ENCODE assay signal across 10 cellular contexts in genomic region chr12:55899035-55899434, GRCh38. TPM values are rescaled to one million over a fixed set of nuclear protein-coding genes. Genes with fewer than 3 reads are reported as not detected.
A peak's percentile ranks its signal among the peaks of the same experiment; 100 is the strongest.
DNase-seq lines count a peak whose midpoint lies in the region; ATAC-seq and TF ChIP-seq lines count a peak whose summit lies in the region.
"Had no signal": no experiment of that assay in that cellular context is flagged by ENCODE, and none has a peak within 500 bp of the region (broad histone marks: within the 10 kb centered on the region; RNA-seq: fewer than 3 reads in every experiment).

No MANE protein-coding gene starts in this region.

- peak overlapping the region; percentile 2 for H3K27ac Mint-ChIP-seq in activated CD8-positive, alpha-beta T cell treated with anti-CD3 and anti-CD28 coated beads, Interleukin-2, amount 10 ng/mL, durations not matched to agents 7 days and 5 days
- H3K27ac Mint-ChIP-seq: natural killer cell treated with Interleukin-12 subunit alpha and Interleukin-12 subunit beta and Interleukin-15 and Interleukin-18, amount 100 ng/mL, for 72 hours had no signal

- H3K4me2 ChIP-seq in HCT116 (ENCODE audit: low read length), result no peak overlapping the region
- peak overlapping the region; percentile 8 for H3K4me2 ChIP-seq in fibroblast of lung (ENCODE audit: extremely low read depth, insufficient read depth, low read length)

- H3K36me3 ChIP-seq in HCT116 (ENCODE audit: control insufficient read depth in 1 of 2, insufficient read depth in 2 of 2, low read length in 2 of 2) (no peaks in the 10 kb centered on the region; a peak in 1 of 4 replicates), fibroblast of lung (ENCODE audit: control insufficient read depth, insufficient read depth, low read length) (peaks cover 1% of the 10 kb centered on the region)

- H3K9me3 Mint-ChIP-seq in activated CD8-positive, alpha-beta T cell treated with anti-CD3 and anti-CD28 coated beads, Interleukin-2, amount 10 ng/mL, durations not matched to agents 7 days and 5 days (ENCODE audit: insufficient read depth), result no peaks in the 10 kb centered on the region
- H3K9me3 Mint-ChIP-seq: natural killer cell treated with Interleukin-12 subunit alpha and Interleukin-12 subunit beta and Interleukin-15 and Interleukin-18, amount 100 ng/mL, for 72 hours had no signal

- POLR2A ChIA-PET in HCT116 (lab: Charles Lee), result no interaction called here
- POLR2A ChIA-PET in activated CD8-positive, alpha-beta T cell treated with anti-CD3 and anti-CD28 coated beads, Interleukin-2, amount 10 ng/mL, durations not matched to agents 7 days and 5 days (lab: Charles Lee), result interaction anchor here (0.7 kb wide), 1 partner anchor 26 kb away, joined by 3 read pairs; no protein-coding TSS in a partner anchor

- H3K9me3 ChIP-seq in HCT116 (ENCODE audit: control insufficient read depth in 1 of 2, insufficient read depth in 1 of 2, low read depth in 1 of 2, low read length in 2 of 2) (no peaks in the 10 kb centered on the region), fibroblast of lung (ENCODE audit: control insufficient read depth, insufficient read depth, low read depth, low read length) (no peaks in the 10 kb centered on the region)

- no peaks in the 10 kb centered on the region for H3K79me2 ChIP-seq in HCT116 (ENCODE audit: insufficient read depth, low read length)
- no peaks in the 10 kb centered on the region for H3K79me2 ChIP-seq in fibroblast of lung (ENCODE audit: control insufficient read depth, insufficient read depth, low read length)

- CTCF ChIA-PET in HCT116 (lab: Charles Lee), result no interaction called here
- CTCF ChIA-PET in activated CD8-positive, alpha-beta T cell treated with anti-CD3 and anti-CD28 coated beads, Interleukin-2, amount 10 ng/mL, durations not matched to agents 7 days and 5 days (lab: Charles Lee), result interaction anchor here (0.8 to 1.5 kb wide), 4 partner anchors 12 to 156 kb away, joined by 3 to 4 read pairs (median 3); partner anchors contain the start of gene ORMDL2

- DNase-seq in HCT116 (ENCODE audit: low read depth, low spot score) (no peak), fibroblast of lung (ENCODE audit: low read depth in 2 of 2) (peak; percentile 51 to 65), COLO668 (lab: John Stamatoyannopoulos, UW; ENCODE audit: unreplicated experiment) (no peak), DMS 273 (lab: John Stamatoyannopoulos, UW; ENCODE audit: unreplicated experiment) (no peak), mesenteric fat pad (ENCODE audit: low spot score) (no peak)
- no peak for DNase-seq in activated CD8-positive, alpha-beta T cell treated with anti-CD3 and anti-CD28 coated beads, Interleukin-2, amount 10 ng/mL, durations not matched to agents 7 days and 5 days
- DNase-seq in stimulated activated CD4-positive, alpha-beta T cell treated with anti-CD3 and anti-CD28 coated beads, Interleukin-2, amount 100 ng/mL, for 48 hours, result peak; percentile 11 to 19
- DNase-seq: hippocampal formation had no signal

- no peaks in the 10 kb centered on the region for H3K27me3 ChIP-seq in HCT116 (ENCODE audit: insufficient read depth, low read length)
- H3K27me3 ChIP-seq in fibroblast of lung (ENCODE audit: control insufficient read depth, insufficient read depth, low read length), result no peaks in the 10 kb centered on the region

- H3K9me2 ChIP-seq in HCT116 (ENCODE audit: insufficient read depth), result no peaks in the 10 kb centered on the region

- RAD21 ChIA-PET in HCT116 (lab: Charles Lee; ENCODE audit: low non-redundant PET in 1 of 2, low total read pairs in 2 of 2, uncharacterized antibody in 2 of 2, unreplicated experiment in 2 of 2), result no interaction called here

- ATAC-seq in HCT116, result no peak
- no peak for ATAC-seq in activated CD8-positive, alpha-beta T cell treated with anti-CD3 and anti-CD28 coated beads, Interleukin-2, amount 10 ng/mL, durations not matched to agents 7 days and 5 days
- ATAC-seq in GM19351 (IDR thresholded peaks at IDR 0.05; ENCODE audit: unreplicated experiment), result no peak
- ATAC-seq: natural killer cell treated with Interleukin-12 subunit alpha and Interleukin-12 subunit beta and Interleukin-15 and Interleukin-18, amount 100 ng/mL, for 72 hours had no signal

- no peak overlapping the region for H2AFZ ChIP-seq in HCT116 (ENCODE audit: low read depth, low read length, poor library complexity, severe bottlenecking)
- no peak overlapping the region for H2AFZ ChIP-seq in fibroblast of lung (ENCODE audit: low read length)

- H3K4me1 Mint-ChIP-seq in activated CD8-positive, alpha-beta T cell treated with anti-CD3 and anti-CD28 coated beads, Interleukin-2, amount 10 ng/mL, durations not matched to agents 7 days and 5 days (ENCODE audit: low read depth), result peaks cover 2% of the 10 kb centered on the region

- TF ChIP-seq POLR2A in HCT116 (IDR thresholded peaks at IDR 0.05; ENCODE audit: borderline replicate concordance, extremely low read depth, insufficient read depth, insufficient read length), result no peak

- TF ChIP-seq RAD21 in HCT116 (IDR thresholded peaks at IDR 0.05; ENCODE audit: low read depth), result peak; percentile 13; the same call in 1 of the 2 replicates

- H3K4me3 ChIP-seq in HCT116 (replicated peaks in 1 of 2; ENCODE audit: low read depth in 1 of 2, low read length in 2 of 2) (no peak overlapping the region), fibroblast of lung (replicated peaks in 1 of 4; ENCODE audit: control extremely low read depth in 1 of 4, insufficient read depth in 1 of 4, low read depth in 3 of 4, low read length in 4 of 4) (no peak overlapping the region)

- H3K9ac ChIP-seq in HCT116 (ENCODE audit: low read length) (no peak overlapping the region), fibroblast of lung (ENCODE audit: insufficient read depth, low read length) (no peak overlapping the region)

- TF ChIP-seq CTCF in HCT116 (IDR thresholded peaks at IDR 0.05 in 2 of 3, conservative IDR thresholded peaks at IDR 0.05 in 1 of 3; ENCODE audit: borderline replicate concordance in 1 of 3, insufficient read depth in 1 of 3, low read depth in 2 of 3, low read length in 2 of 3), result no peak
- no peak for TF ChIP-seq CTCF in fibroblast of lung (conservative IDR thresholded peaks at IDR 0.05 in 1 of 2, IDR thresholded peaks at IDR 0.05 in 1 of 2; ENCODE audit: low read depth in 1 of 2, low read length in 2 of 2)

- H3K27ac ChIP-seq in HCT116 (ENCODE audit: low read depth, low read length) (no peak overlapping the region), fibroblast of lung (ENCODE audit: insufficient read depth, low read length) (peak overlapping the region; percentile 28)

- no peak overlapping the region for H3K4me3 Mint-ChIP-seq in activated CD8-positive, alpha-beta T cell treated with anti-CD3 and anti-CD28 coated beads, Interleukin-2, amount 10 ng/mL, durations not matched to agents 7 days and 5 days
- H3K4me3 Mint-ChIP-seq: natural killer cell treated with Interleukin-12 subunit alpha and Interleukin-12 subunit beta and Interleukin-15 and Interleukin-18, amount 100 ng/mL, for 72 hours had no signal

- no TSS peak for BruUV-seq in HCT116 (replicated peaks; lab: Mats Ljungman, UMichigan)

- H3K4me1 ChIP-seq in HCT116 (ENCODE audit: control insufficient read depth in 1 of 2, insufficient read depth in 2 of 2, low read length in 2 of 2) (peaks cover 0 to 5% of the 10 kb centered on the region in 2 experiments; a peak in 3 of 4 replicates), fibroblast of lung (ENCODE audit: control insufficient read depth, extremely low read depth, insufficient read depth, low read length) (no peaks in the 10 kb centered on the region)

- no peaks in the 10 kb centered on the region for H3K27me3 Mint-ChIP-seq in activated CD8-positive, alpha-beta T cell treated with anti-CD3 and anti-CD28 coated beads, Interleukin-2, amount 10 ng/mL, durations not matched to agents 7 days and 5 days (ENCODE audit: low read depth)
- H3K27me3 Mint-ChIP-seq: natural killer cell treated with Interleukin-12 subunit alpha and Interleukin-12 subunit beta and Interleukin-15 and Interleukin-18, amount 100 ng/mL, for 72 hours had no signal

- H4K20me1 ChIP-seq in HCT116 (ENCODE audit: insufficient read depth) (no peaks in the 10 kb centered on the region), fibroblast of lung (ENCODE audit: control insufficient read depth, extremely low read depth, insufficient read depth, low read length) (no peaks in the 10 kb centered on the region)

- intact Hi-C loops in HCT116 (cut with micrococcal nuclease), result no loop called here

- H3K36me3 Mint-ChIP-seq in activated CD8-positive, alpha-beta T cell treated with anti-CD3 and anti-CD28 coated beads, Interleukin-2, amount 10 ng/mL, durations not matched to agents 7 days and 5 days (ENCODE audit: low read depth), result peaks cover 25% of the 10 kb centered on the region

TF ChIP-seq in HCT116, 20 proteins besides CTCF, POLR2A, EP300 and RAD21 (continues in another document):
- TF ChIP-seq EGR1 (IDR thresholded peaks at IDR 0.05; ENCODE audit: low read depth), result no peak

RNA-seq across cellular contexts. Expression of gene PYM1, which starts 28.7 kb away (rescaled TPM):
- total RNA-seq in HCT116 (2021; ENCODE audit: unreplicated experiment) (24.8 TPM), fibroblast of lung (28.5 and 38.6 TPM in 2 replicates), mesenteric fat pad (30.5 TPM)
- 20.4 and 25.7 TPM in 2 replicates for polyA plus RNA-seq in HCT116 (2012)
- 10 to 100 TPM; 51.6 to 52.2 TPM for total RNA-seq in activated CD8-positive, alpha-beta T cell treated with anti-CD3 and anti-CD28 coated beads, Interleukin-2, amount 10 ng/mL, durations not matched to agents 7 days and 5 days
- polyA plus RNA-seq in fibroblast of lung, result 27.8 and 29.3 TPM in 2 replicates
- 30.1 and 30.3 TPM in 2 replicates for polyA plus RNA-seq in fibroblast of lung (2012)
- 8.1 and 16.2 TPM in 2 replicates for polyA minus RNA-seq in fibroblast of lung (ENCODE audit: low replicate concordance)

RNA-seq across cellular contexts. Expression of gene DGKA, which starts 31.9 kb away (rescaled TPM):
- 58.3 TPM for total RNA-seq in HCT116 (2021; ENCODE audit: unreplicated experiment)
- 60.3 and 67.3 TPM in 2 replicates for polyA plus RNA-seq in HCT116 (2012)
- 100 to 1,000 TPM; 541 to 575 TPM for total RNA-seq in activated CD8-positive, alpha-beta T cell treated with anti-CD3 and anti-CD28 coated beads, Interleukin-2, amount 10 ng/mL, durations not matched to agents 7 days and 5 days
- total RNA-seq in fibroblast of lung, result 24.4 and 51.9 TPM in 2 replicates
- 41.4 and 44.7 TPM in 2 replicates for polyA plus RNA-seq in fibroblast of lung
- 45.0 and 49.4 TPM in 2 replicates for polyA plus RNA-seq in fibroblast of lung (2012)
- 66.7 and 111 TPM in 2 replicates for polyA minus RNA-seq in fibroblast of lung (ENCODE audit: low replicate concordance)
- total RNA-seq in mesenteric fat pad, result 32.4 TPM

RNA-seq across cellular contexts. Expression of gene MMP19, which starts 56.3 kb away (rescaled TPM):
- total RNA-seq in HCT116 (2021; ENCODE audit: unreplicated experiment) (2.3 TPM), fibroblast of lung (3.3 and 7.1 TPM in 2 replicates), mesenteric fat pad (774 TPM)
- 0.59 and 0.77 TPM in 2 replicates for polyA plus RNA-seq in HCT116 (2012)
- total RNA-seq in activated CD8-positive, alpha-beta T cell treated with anti-CD3 and anti-CD28 coated beads, Interleukin-2, amount 10 ng/mL, durations not matched to agents 7 days and 5 days, result not detected
- polyA plus RNA-seq in fibroblast of lung, result 18.3 and 21.8 TPM in 2 replicates
- polyA plus RNA-seq in fibroblast of lung (2012), result 16.5 and 17.7 TPM in 2 replicates
- 10.8 and 18.7 TPM in 2 replicates for polyA minus RNA-seq in fibroblast of lung (ENCODE audit: low replicate concordance)

Comparison
In these comparisons a context has a peak if more than half of its experiments do, and no peak if none do; other contexts are left out.
1. DNase-seq: peak in fibroblast of lung (2 of 2) and stimulated activated CD4-positive, alpha-beta T cell treated with anti-CD3 and anti-CD28 coated beads, Interleukin-2, amount 100 ng/mL, for 48 hours (2 of 2); none in HCT116 (single experiment), activated CD8-positive, alpha-beta T cell treated with anti-CD3 and anti-CD28 coated beads, Interleukin-2, amount 10 ng/mL, durations not matched to agents 7 days and 5 days (single experiment), COLO668 (single experiment), DMS 273 (single experiment) and mesenteric fat pad (single experiment).
2. RNA of gene MMP19, which starts 56.3 kb away (total RNA-seq): 774 TPM in mesenteric fat pad (single experiment); 3.3 to 7.1 TPM in fibroblast of lung, 2.3 TPM in HCT116 (single experiment) and not detected in activated CD8-positive, alpha-beta T cell treated with anti-CD3 and anti-CD28 coated beads, Interleukin-2, amount 10 ng/mL, durations not matched to agents 7 days and 5 days; every median in the first group is over 10 times any median in the second.